9 cellular contexts compared by ENCODE assay signal in the genomic region with DNA sequence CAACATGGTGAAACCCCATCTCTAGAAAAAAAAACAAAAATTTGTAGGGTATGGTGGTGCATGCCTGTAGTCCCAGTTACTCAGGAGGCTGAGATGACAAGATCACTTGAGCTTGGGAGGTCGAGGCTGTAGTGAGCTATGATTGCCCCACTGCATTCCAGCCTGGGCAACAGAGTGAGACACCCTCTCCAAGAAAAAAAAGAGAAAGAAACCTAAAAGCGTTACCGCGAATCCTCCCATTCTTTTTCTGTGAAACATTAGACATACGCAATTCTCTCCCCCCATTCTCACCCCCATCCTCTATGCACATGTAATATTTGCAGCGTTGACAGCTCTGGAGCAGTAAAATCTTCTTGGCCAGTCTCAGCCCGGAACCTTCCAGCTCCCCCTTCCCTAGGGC. TPM values are rescaled to one million over a fixed set of nuclear protein-coding genes. Genes with fewer than 3 reads are reported as not detected.
DNase-seq lines count a peak whose midpoint lies in the region; ATAC-seq and TF ChIP-seq lines count a peak whose summit lies in the region.
"Had no signal": no experiment of that assay in that cellular context is flagged by ENCODE, and none has a peak within 500 bp of the region (broad histone marks: within the 10 kb centered on the region; RNA-seq: fewer than 3 reads in every experiment).

No MANE protein-coding gene starts in this region.

- H3K27ac Mint-ChIP-seq in naive B cell, result peak overlapping the region in 1 of 6 donors; percentile 83
- H3K27ac Mint-ChIP-seq in type B pancreatic cell, result peak overlapping the region; percentile 88
- H3K27ac Mint-ChIP-seq in activated CD4-positive, alpha-beta memory T cell treated with anti-CD3 and anti-CD28 coated beads for 36 hours, result no peak overlapping the region

- H3K4me3 ChIP-seq in cardiac muscle cell (peak overlapping the region; percentile 51), coronary artery (peak overlapping the region; percentile 80)

- no peaks in the 10 kb centered on the region for H3K9me3 ChIP-seq in cardiac muscle cell (ENCODE audit: low read depth)

- POLR2A ChIA-PET in activated CD4-positive, alpha-beta memory T cell treated with anti-CD3 and anti-CD28 coated beads for 36 hours (lab: Charles Lee), result interaction anchor here (0.6 to 1.7 kb wide), 2 partner anchors 13 to 237 kb away, joined by 3 read pairs; no protein-coding TSS in a partner anchor

- CTCF ChIA-PET in activated CD4-positive, alpha-beta memory T cell treated with anti-CD3 and anti-CD28 coated beads for 36 hours (lab: Charles Lee), result interaction anchor here (0.7 to 2.2 kb wide), 5 partner anchors 9 to 237 kb away, joined by 3 to 24 read pairs (median 4); no protein-coding TSS in a partner anchor

- H3K9me3 Mint-ChIP-seq in naive B cell (no peaks in the 10 kb centered on the region), type B pancreatic cell (no peaks in the 10 kb centered on the region)
- no peaks in the 10 kb centered on the region for H3K9me3 Mint-ChIP-seq in activated CD4-positive, alpha-beta memory T cell treated with anti-CD3 and anti-CD28 coated beads for 36 hours

- TF ChIP-seq CTCF in cardiac muscle cell (IDR thresholded peaks at IDR 0.05; ENCODE audit: low read depth, low read length) (no peak), coronary artery (IDR thresholded peaks at IDR 0.05) (no peak), type B pancreatic cell (conservative IDR thresholded peaks at IDR 0.05) (no peak)

- H3K27ac ChIP-seq in cardiac muscle cell (peak overlapping the region; percentile 70), coronary artery (no peak overlapping the region)
- H3K27ac ChIP-seq: C4-2B had no signal

- intact Hi-C loops in left ventricle myocardium superior (cut with micrococcal nuclease), result no loop called here
- intact Hi-C loops in activated CD4-positive, alpha-beta memory T cell treated with anti-CD3 and anti-CD28 coated beads for 36 hours (cut with micrococcal nuclease), result no loop called here

- H3K36me3 Mint-ChIP-seq in naive B cell, result peaks cover 0 to 11% of the 10 kb centered on the region in 2 donors
- H3K36me3 Mint-ChIP-seq in type B pancreatic cell, result no peaks in the 10 kb centered on the region
- no peaks in the 10 kb centered on the region for H3K36me3 Mint-ChIP-seq in activated CD4-positive, alpha-beta memory T cell treated with anti-CD3 and anti-CD28 coated beads for 36 hours

- H3K36me3 ChIP-seq in cardiac muscle cell, result no peaks in the 10 kb centered on the region

- H3K4me1 Mint-ChIP-seq in naive B cell, result peaks cover 23 to 32% (median 30%) of the 10 kb centered on the region in 3 donors
- peaks cover 60% of the 10 kb centered on the region for H3K4me1 Mint-ChIP-seq in type B pancreatic cell (ENCODE audit: unreplicated experiment)
- peaks cover 25% of the 10 kb centered on the region for H3K4me1 Mint-ChIP-seq in activated CD4-positive, alpha-beta memory T cell treated with anti-CD3 and anti-CD28 coated beads for 36 hours (ENCODE audit: low read depth)

- DNase-seq in cardiac muscle cell (ENCODE audit: low read depth in 1 of 2, low spot score in 1 of 2), result no peak
- DNase-seq in left ventricle myocardium superior, result no peak
- no peak for DNase-seq in coronary artery (ENCODE audit: low spot score)
- DNase-seq in naive B cell, result no peak
- no peak for DNase-seq in type B pancreatic cell (ENCODE audit: extremely low spot score, unreplicated experiment)
- no peak for DNase-seq in activated CD4-positive, alpha-beta memory T cell treated with anti-CD3 and anti-CD28 coated beads for 36 hours

- H3K27me3 Mint-ChIP-seq in naive B cell (peaks cover 58 to 79% (median 66%) of the 10 kb centered on the region in 3 donors), type B pancreatic cell (peaks cover 20% of the 10 kb centered on the region)
- H3K27me3 Mint-ChIP-seq in activated CD4-positive, alpha-beta memory T cell treated with anti-CD3 and anti-CD28 coated beads for 36 hours, result peaks cover 60% of the 10 kb centered on the region

- H3K4me3 Mint-ChIP-seq in naive B cell, result peak overlapping the region in 7 of 8 donors; percentile 66 to 90 (median 80)
- H3K4me3 Mint-ChIP-seq in type B pancreatic cell, result peak overlapping the region; percentile 94
- H3K4me3 Mint-ChIP-seq in activated CD4-positive, alpha-beta memory T cell treated with anti-CD3 and anti-CD28 coated beads for 36 hours, result no peak overlapping the region

- no peak for ATAC-seq in left ventricle myocardium superior
- no peak for ATAC-seq in naive B cell (ENCODE audit: low read depth in 2 of 2)
- ATAC-seq in GM18867 (IDR thresholded peaks at IDR 0.05; ENCODE audit: unreplicated experiment), result no peak
- ATAC-seq in GM21786 (IDR thresholded peaks at IDR 0.05; ENCODE audit: unreplicated experiment), result no peak

- no peaks in the 10 kb centered on the region for H3K27me3 ChIP-seq in cardiac muscle cell

- peaks cover 47% of the 10 kb centered on the region for H3K4me1 ChIP-seq in cardiac muscle cell (ENCODE audit: low read depth)

RNA-seq across cellular contexts. Expression of gene LRP4, which starts 2.1 kb away (rescaled TPM):
- total RNA-seq in cardiac muscle cell, result 14.6 and 19.2 TPM in 2 replicates
- polyA plus RNA-seq in cardiac muscle cell, result 14.6 and 15.9 TPM in 2 replicates
- total RNA-seq in left ventricle myocardium superior, result 21.9 TPM
- polyA plus RNA-seq in naive B cell (ENCODE audit: low read depth in 6 of 6), result not detected
- 12.8 and 46.9 TPM in 2 replicates for total RNA-seq in type B pancreatic cell (ENCODE audit: low replicate concordance)
- total RNA-seq in activated CD4-positive, alpha-beta memory T cell treated with anti-CD3 and anti-CD28 coated beads for 36 hours, result under 1 TPM in 1 of 2 experiments, not detected in 1; 0.05 TPM

RNA-seq across cellular contexts. Expression of gene CSTPP1, which starts 20.3 kb away (rescaled TPM):
- total RNA-seq in cardiac muscle cell (46.4 and 49.7 TPM in 2 replicates), left ventricle myocardium superior (9.6 TPM), type B pancreatic cell (ENCODE audit: low replicate concordance) (34.0 and 44.4 TPM in 2 replicates)
- polyA plus RNA-seq in cardiac muscle cell (81.6 and 83.6 TPM in 2 replicates), naive B cell (ENCODE audit: low read depth in 6 of 6) (10 to 100 TPM; 16.8 to 34.9 (median 18.7) TPM)
- total RNA-seq in activated CD4-positive, alpha-beta memory T cell treated with anti-CD3 and anti-CD28 coated beads for 36 hours, result 10 to 100 TPM; 18.4 to 18.5 TPM

Comparison
In these comparisons a context has a peak if more than half of its experiments do, and no peak if none do; other contexts are left out.
1. RNA of gene LRP4, which starts 2.1 kb away (total RNA-seq): 12.8 to 46.9 TPM in type B pancreatic cell, 21.9 TPM in left ventricle myocardium superior (single experiment) and 14.6 to 19.2 TPM in cardiac muscle cell; 0.05 TPM in activated CD4-positive, alpha-beta memory T cell treated with anti-CD3 and anti-CD28 coated beads for 36 hours; every median in the first group is over 10 times any median in the second.